ENCODE assay signal across 17 cellular contexts in the genomic region with DNA sequence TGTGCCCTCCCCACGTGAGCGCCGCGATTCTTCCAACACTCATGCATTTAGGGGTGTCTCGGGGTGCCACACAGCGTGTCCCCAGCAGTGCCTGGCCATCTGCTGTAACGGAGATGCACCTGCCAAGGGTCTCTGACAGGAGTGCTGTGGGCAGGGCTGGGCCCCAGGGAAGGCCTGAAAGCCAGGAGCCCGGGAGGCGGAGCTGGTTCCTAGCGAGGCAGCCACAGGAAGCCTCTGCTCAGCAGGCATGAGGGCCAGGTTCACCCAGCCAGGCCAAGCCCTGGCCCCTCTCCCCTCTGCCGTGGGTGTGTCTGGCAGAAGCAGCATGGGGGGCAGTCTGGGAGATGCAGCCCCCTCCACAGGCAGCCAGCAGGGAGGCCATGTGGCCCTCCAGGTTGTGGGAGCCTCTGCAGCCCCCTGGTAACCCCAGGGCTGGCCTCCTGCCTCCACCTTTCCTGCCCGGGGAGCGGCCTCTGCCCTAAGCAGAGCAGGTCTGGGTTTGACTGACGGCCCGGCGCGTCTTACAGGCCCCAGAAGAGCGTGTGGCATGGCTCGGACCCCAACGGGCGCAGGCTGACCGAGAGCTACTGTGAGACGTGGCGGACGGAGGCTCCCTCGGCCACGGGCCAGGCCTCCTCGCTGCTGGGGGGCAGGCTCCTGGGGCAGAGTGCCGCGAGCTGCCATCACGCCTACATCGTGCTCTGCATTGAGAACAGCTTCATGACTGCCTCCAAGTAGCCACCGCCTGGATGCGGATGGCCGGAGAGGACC. TPM values are rescaled to one million over a fixed set of nuclear protein-coding genes. Genes with fewer than 3 reads are reported as not detected.
DNase-seq lines count a peak whose midpoint lies in the region; ATAC-seq and TF ChIP-seq lines count a peak whose summit lies in the region.
"Had no signal": no experiment of that assay in that cellular context is flagged by ENCODE, and none has a peak within 500 bp of the region (broad histone marks: within the 10 kb centered on the region; RNA-seq: fewer than 3 reads in every experiment).

No MANE protein-coding gene starts in this region.

- H3K36me3 ChIP-seq in NT2/D1 (ENCODE audit: insufficient read depth, insufficient read length, low read length) (peaks cover 94% of the 10 kb centered on the region), cardiac muscle cell (peaks cover 22% of the 10 kb centered on the region), ovary (no peaks in the 10 kb centered on the region)

- no peak for TF ChIP-seq EP300 in ovary (IDR thresholded peaks at IDR 0.05)

- H3K27ac ChIP-seq in cardiac muscle cell: peak overlapping the region; percentile 53
- no peak overlapping the region for H3K27ac ChIP-seq in ovary
- H3K27ac ChIP-seq: adrenal gland had no signal

- H3K4me3 ChIP-seq in NT2/D1 (ENCODE audit: insufficient read length, low read depth): no peak overlapping the region
- H3K4me3 ChIP-seq in cardiac muscle cell: no peak overlapping the region
- H3K4me3 ChIP-seq in ovary: no peak overlapping the region
- H3K4me3 ChIP-seq: adrenal gland had no signal

- no peak for ATAC-seq in GM19397 (IDR thresholded peaks at IDR 0.05; ENCODE audit: unreplicated experiment)
- ATAC-seq in GM18517 (IDR thresholded peaks at IDR 0.05; ENCODE audit: unreplicated experiment): no peak

- TF ChIP-seq POLR2A in ovary (IDR thresholded peaks at IDR 0.05): no peak

- H3K9ac ChIP-seq in NT2/D1 (ENCODE audit: insufficient read length, low read depth): peak overlapping the region; percentile 42

- TF ChIP-seq CTCF in cardiac muscle cell (IDR thresholded peaks at IDR 0.05; ENCODE audit: low read depth, low read length): no peak
- TF ChIP-seq CTCF in ovary (IDR thresholded peaks at IDR 0.05): no peak

- H3K4me1 ChIP-seq in NT2/D1 (ENCODE audit: insufficient read depth, insufficient read length): peaks cover 39% of the 10 kb centered on the region
- H3K4me1 ChIP-seq in cardiac muscle cell (ENCODE audit: low read depth): no peaks in the 10 kb centered on the region
- no peaks in the 10 kb centered on the region for H3K4me1 ChIP-seq in ovary (ENCODE audit: insufficient read depth)
- H3K4me1 ChIP-seq: adrenal gland had no signal

- WGBS in ovary, 3 donors: 82 to 88% (median 83%) methylated on average over 34 to 35 of the region's 35 CpGs

- H3K9me3 ChIP-seq in NT2/D1 (ENCODE audit: insufficient read depth, low read length) (no peaks in the 10 kb centered on the region), cardiac muscle cell (ENCODE audit: low read depth) (no peaks in the 10 kb centered on the region), ovary (no peaks in the 10 kb centered on the region)
- H3K9me3 ChIP-seq: adrenal gland had no signal

- H3K27me3 ChIP-seq in NT2/D1 (ENCODE audit: insufficient read depth, insufficient read length): no peaks in the 10 kb centered on the region
- no peaks in the 10 kb centered on the region for H3K27me3 ChIP-seq in cardiac muscle cell
- H3K27me3 ChIP-seq in ovary: no peaks in the 10 kb centered on the region
- H3K27me3 ChIP-seq: adrenal gland had no signal

- intact Hi-C loops in ovary (cut with DNase I): no loop called here

- peak; percentile 2 for DNase-seq in DMS79 treated with DMSO at 0.1 percent for 48 hours (lab: John Stamatoyannopoulos, UW)
- DNase-seq in DMS79 (lab: John Stamatoyannopoulos, UW): no peak
- no peak for DNase-seq in NT2/D1 (ENCODE audit: low read depth, low spot score)
- no peak for DNase-seq in cardiac muscle cell (ENCODE audit: low read depth in 1 of 2, low spot score in 1 of 2)
- DNase-seq in ovary: peak; percentile 10 to 36 (median 25)
- DNase-seq in C1 segment of cervical spinal cord (lab: John Stamatoyannopoulos, UW): no peak
- DNase-seq: activated CD4-positive, alpha-beta memory T cell treated with anti-CD3 and anti-CD28 coated beads for 36 hours; CD4-positive, CD25-positive, alpha-beta regulatory T cell; EL; Kasumi-1; NCI-H1436; NCI-H345; stimulated activated CD4-positive, alpha-beta T cell treated with anti-CD3 and anti-CD28 coated beads, Interleukin-12 subunit alpha, Interleukin-12 subunit beta, amount 100 ng/mL, for 4 hours; stimulated activated naive CD4-positive, alpha-beta T cell had no signal

RNA-seq across cellular contexts. Expression of gene SLC19A1, which starts 30.4 kb away (rescaled TPM):
- total RNA-seq in cardiac muscle cell: 19.5 and 25.4 TPM in 2 replicates
- 35.1 and 50.3 TPM in 2 replicates for polyA plus RNA-seq in cardiac muscle cell
- total RNA-seq in ovary: 10 to 100 TPM in 4 of 7 donors, 1 to 10 TPM in 3; 2.4 to 18.2 (median 10.1) TPM
- 1 to 10 TPM in 1 of 2 donors, under 1 TPM in 1; 0.88 to 6.9 TPM for polyA plus RNA-seq in ovary

Comparison
In these comparisons a context has a peak if more than half of its experiments do, and no peak if none do; other contexts are left out.
1. DNase-seq: peak in DMS79 treated with DMSO at 0.1 percent for 48 hours (single experiment) and ovary (5 of 5); none in DMS79 (single experiment), NT2/D1 (single experiment), cardiac muscle cell (0 of 2) and C1 segment of cervical spinal cord (0 of 14).